Comparison of ENCODE assay signal across 10 cellular contexts in the genomic region with DNA sequence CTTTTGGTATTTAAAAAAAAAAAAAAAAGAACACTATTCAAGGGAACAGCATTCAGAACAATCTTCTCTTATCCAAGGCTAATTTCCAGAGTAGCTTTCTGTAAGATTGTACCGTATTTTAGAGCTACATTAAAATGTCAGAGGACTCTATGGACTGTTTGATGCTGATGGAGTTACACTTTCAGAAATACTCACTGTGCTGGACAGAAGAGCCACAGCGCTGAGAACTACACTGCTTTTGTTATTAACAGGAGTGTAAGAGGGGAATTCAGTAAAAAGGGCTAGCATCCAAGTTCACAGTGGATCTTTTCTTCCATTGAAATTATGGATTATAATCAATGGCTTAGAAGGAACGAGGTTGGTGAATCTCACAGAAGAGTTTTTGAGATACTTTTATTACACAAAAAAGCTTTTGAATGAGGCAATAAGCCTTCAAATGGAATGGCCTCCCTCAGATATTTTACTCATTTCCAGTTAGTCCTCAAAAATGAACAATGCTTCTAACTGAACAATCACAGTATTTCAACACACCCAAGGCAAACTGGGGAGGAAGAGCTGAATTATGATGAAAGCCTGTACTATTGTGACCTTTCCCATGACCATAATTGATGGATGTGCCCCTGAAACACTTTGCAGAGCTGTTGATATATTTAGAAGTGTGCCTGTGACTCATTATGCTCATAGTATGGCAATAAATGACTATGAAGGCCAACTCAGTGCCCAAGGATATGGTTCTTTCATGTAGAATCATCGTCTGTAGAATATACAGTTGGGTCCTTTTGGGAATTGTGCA.
A peak's percentile ranks its signal among the peaks of the same experiment; 100 is the strongest.
DNase-seq lines count a peak whose midpoint lies in the region; FAIRE-seq lines count a peak whose summit lies in the region.
"Had no signal": no experiment of that assay in that cellular context is flagged by ENCODE, and none has a peak within 500 bp of the region (broad histone marks: within the 10 kb centered on the region; RNA-seq: fewer than 3 reads in every experiment).

No MANE protein-coding gene starts in this region.

- FAIRE-seq in small intestine (lab: Jason Lieb, UNC) (no peak), urothelium cell line (lab: Jason Lieb, UNC) (no peak)

- peak overlapping the region; percentile 31 to 45 for H3K27ac ChIP-seq in esophagus (ENCODE audit: low read depth in 2 of 2, low read length in 1 of 2)
- peak overlapping the region; percentile 61 for H3K27ac ChIP-seq in muscle layer of duodenum (ENCODE audit: low read length)
- H3K27ac ChIP-seq in small intestine (ENCODE audit: low read depth in 1 of 2, low read length in 1 of 2): peak overlapping the region in 1 of 2 donors; percentile 43

- H3K4me1 ChIP-seq in esophagus (ENCODE audit: control insufficient read depth in 2 of 2, insufficient read depth in 2 of 2, low read length in 1 of 2) (no peaks in the 10 kb centered on the region), muscle layer of duodenum (ENCODE audit: control insufficient read depth in 1 of 2, insufficient read depth in 2 of 2, low read length in 2 of 2) (peaks cover 0 to 19% of the 10 kb centered on the region in 2 donors), small intestine (ENCODE audit: control insufficient read depth in 2 of 2, insufficient read depth in 1 of 2, low read depth in 1 of 2, low read length in 1 of 2) (no peaks in the 10 kb centered on the region)

- no peak overlapping the region for H3K4me3 ChIP-seq in esophagus (ENCODE audit: low read depth in 1 of 2, low read length in 2 of 2)
- no peak overlapping the region for H3K4me3 ChIP-seq in muscle layer of duodenum (ENCODE audit: low read depth in 1 of 2, low read length in 2 of 2)
- H3K4me3 ChIP-seq in small intestine (ENCODE audit: low read depth in 1 of 2, low read length in 2 of 2): no peak overlapping the region

- DNase-seq in AG08395 (ENCODE audit: low spot score) (peak; percentile 36), NCI-H226 (peak; percentile 68), small intestine (no peak), urothelium cell line (ENCODE audit: low spot score) (no peak), UCSD-AML1 (lab: John Stamatoyannopoulos, UW; ENCODE audit: unreplicated experiment) (no peak), NCI-H2171 treated with DMSO at 0.1 percent for 48 hours (lab: John Stamatoyannopoulos, UW) (no peak)
- DNase-seq: activated CD8-positive, alpha-beta memory T cell treated with anti-CD3 and anti-CD28 coated beads, Interleukin-2, amount 10 ng/mL, durations not matched to agents 7 days and 5 days; NCI-H2227 treated with DMSO at 0.1 percent for 48 hours had no signal

- no peaks in the 10 kb centered on the region for H3K9me3 ChIP-seq in esophagus (ENCODE audit: control insufficient read depth in 2 of 2, insufficient read depth in 1 of 2, low read depth in 1 of 2, low read length in 1 of 2)
- H3K9me3 ChIP-seq in muscle layer of duodenum (ENCODE audit: control insufficient read depth in 1 of 2, low read length in 2 of 2): no peaks in the 10 kb centered on the region
- H3K9me3 ChIP-seq in small intestine (ENCODE audit: control insufficient read depth, low read depth): no peaks in the 10 kb centered on the region

- no peaks in the 10 kb centered on the region for H3K36me3 ChIP-seq in esophagus (ENCODE audit: control insufficient read depth in 2 of 2, insufficient read depth in 2 of 2, low read length in 1 of 2)
- no peaks in the 10 kb centered on the region for H3K36me3 ChIP-seq in muscle layer of duodenum (ENCODE audit: control insufficient read depth in 1 of 2, insufficient read depth in 2 of 2, low read length in 2 of 2)
- H3K36me3 ChIP-seq in small intestine (ENCODE audit: control insufficient read depth in 2 of 2, insufficient read depth in 2 of 2, low read length in 2 of 2): no peaks in the 10 kb centered on the region

- WGBS in esophagus, 2 donors: 51 to 61% methylated on average over 4 of the region's 4 CpGs
- WGBS in small intestine, 3 donors: 71 to 82% (median 79%) methylated on average over 4 of the region's 4 CpGs

- H3K27me3 ChIP-seq in esophagus (ENCODE audit: control insufficient read depth in 1 of 2, insufficient read depth in 2 of 2, low read length in 2 of 2) (no peaks in the 10 kb centered on the region), muscle layer of duodenum (ENCODE audit: low read depth, low read length) (no peaks in the 10 kb centered on the region), small intestine (ENCODE audit: control insufficient read depth in 2 of 2, insufficient read depth in 2 of 2, low read length in 2 of 2) (no peaks in the 10 kb centered on the region)

Comparison
In these comparisons a context has a peak if more than half of its experiments do, and no peak if none do; other contexts are left out.
1. DNase-seq: peak in AG08395 (single experiment) and NCI-H226 (single experiment); none in small intestine (single experiment), urothelium cell line (single experiment), UCSD-AML1 (single experiment) and NCI-H2171 treated with DMSO at 0.1 percent for 48 hours (single experiment).